ENCODE assay signal across 12 cellular contexts in the genomic region with DNA sequence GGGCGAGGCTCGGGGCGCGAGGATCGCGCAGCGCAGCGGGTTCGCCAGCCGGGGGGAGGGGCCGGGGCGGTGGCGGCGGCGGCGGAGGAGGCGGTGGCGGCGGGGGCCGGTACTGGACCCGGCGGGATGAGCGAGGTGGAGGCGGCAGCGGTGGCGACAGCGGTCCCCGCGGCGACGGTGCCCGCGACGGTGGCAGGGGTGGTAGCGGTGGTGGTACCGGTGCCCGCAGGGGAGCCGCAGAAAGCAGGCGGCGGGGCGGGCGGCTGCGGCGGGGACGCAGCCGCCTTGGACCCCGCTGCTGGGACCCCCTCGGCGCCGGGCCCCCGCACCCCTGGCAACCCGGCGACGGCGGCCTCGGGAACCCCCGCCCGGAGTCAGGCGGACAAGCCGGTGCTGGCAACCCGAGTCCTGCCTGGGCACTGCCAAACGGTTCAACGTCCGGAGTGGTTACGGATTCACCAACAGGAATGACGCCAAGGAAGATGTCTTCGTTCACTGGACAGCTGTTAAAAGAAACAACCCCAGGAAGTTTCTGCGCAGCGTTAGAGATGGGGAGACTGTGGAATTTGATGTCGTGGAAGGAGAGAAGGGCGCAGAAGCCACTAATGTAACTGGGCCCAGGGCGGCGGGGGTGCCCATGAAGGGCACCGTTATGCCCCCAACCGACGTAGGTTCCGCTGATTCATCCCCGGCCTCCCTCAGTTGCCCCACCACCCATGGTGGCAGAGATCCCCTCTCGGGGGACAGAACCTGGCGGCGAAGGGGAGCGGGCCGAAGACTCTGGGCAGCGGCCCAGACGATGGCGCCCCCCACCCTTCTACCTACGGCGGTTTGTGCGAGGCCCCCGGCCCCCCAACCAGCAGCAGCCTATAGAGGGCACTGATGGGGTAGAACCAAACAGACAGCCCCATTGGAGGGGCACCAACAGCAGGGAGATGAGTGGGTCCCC.
DNase-seq lines count a peak whose midpoint lies in the region; ATAC-seq lines count a peak whose summit lies in the region.
"Had no signal": no experiment of that assay in that cellular context is flagged by ENCODE, and none has a peak within 500 bp of the region (broad histone marks: within the 10 kb centered on the region; RNA-seq: fewer than 3 reads in every experiment).

No MANE protein-coding gene starts in this region.

- peaks cover 67 to 76% of the 10 kb centered on the region in 2 donors for H3K27me3 Mint-ChIP-seq in stimulated activated naive B cell treated with anti-CD40 and anti-IgM and Interleukin-4, amounts not matched to agents 10 μg/mL and 1 μg/mL and 100 μg/mL, for 72 hours

- peak overlapping the region; percentile 54 to 58 for H3K4me3 Mint-ChIP-seq in stimulated activated naive B cell treated with anti-CD40 and anti-IgM and Interleukin-4, amounts not matched to agents 10 μg/mL and 1 μg/mL and 100 μg/mL, for 72 hours

- H3K36me3 ChIP-seq in H7 (replicated peaks; ENCODE audit: control insufficient read depth, insufficient read depth, low read length) (no peaks in the 10 kb centered on the region), adipocyte (ENCODE audit: control insufficient read depth, insufficient read depth, low read length, severe bottlenecking) (no peaks in the 10 kb centered on the region)
- H3K36me3 ChIP-seq: adrenal gland, pancreas, WERI-Rb-1 had no signal

- peaks cover 0 to 7% of the 10 kb centered on the region in 2 donors for H3K36me3 Mint-ChIP-seq in stimulated activated naive B cell treated with anti-CD40 and anti-IgM and Interleukin-4, amounts not matched to agents 10 μg/mL and 1 μg/mL and 100 μg/mL, for 72 hours

- peaks cover 5 to 8% of the 10 kb centered on the region in 2 donors for H3K9me3 Mint-ChIP-seq in stimulated activated naive B cell treated with anti-CD40 and anti-IgM and Interleukin-4, amounts not matched to agents 10 μg/mL and 1 μg/mL and 100 μg/mL, for 72 hours

- peaks cover 4% of the 10 kb centered on the region for H3K9me3 ChIP-seq in adipocyte (ENCODE audit: control insufficient read depth, low read length)
- H3K9me3 ChIP-seq: adrenal gland, pancreas had no signal

- peaks cover 25 to 38% of the 10 kb centered on the region in 2 donors for H3K4me1 Mint-ChIP-seq in stimulated activated naive B cell treated with anti-CD40 and anti-IgM and Interleukin-4, amounts not matched to agents 10 μg/mL and 1 μg/mL and 100 μg/mL, for 72 hours

- no peak overlapping the region for H3K27ac Mint-ChIP-seq in stimulated activated naive B cell treated with anti-CD40 and anti-IgM and Interleukin-4, amounts not matched to agents 10 μg/mL and 1 μg/mL and 100 μg/mL, for 72 hours

- ATAC-seq in stimulated activated naive B cell treated with anti-CD40 and anti-IgM and Interleukin-4, amounts not matched to agents 10 μg/mL and 1 μg/mL and 100 μg/mL, for 72 hours (replicated peaks), result no peak
- ATAC-seq: pancreas had no signal

- H3K4me3 ChIP-seq in H7 (ENCODE audit: insufficient read depth, low read depth, low read length) (no peak overlapping the region), adipocyte (ENCODE audit: low read length) (peak overlapping the region; percentile 59)
- H3K4me3 ChIP-seq: pancreas had no signal

- peaks cover 7% of the 10 kb centered on the region for H3K27me3 ChIP-seq in H7 (ENCODE audit: control insufficient read depth, insufficient read depth, low read length)
- peaks cover 35% of the 10 kb centered on the region for H3K27me3 ChIP-seq in adipocyte (replicated peaks; ENCODE audit: control insufficient read depth, insufficient read depth, low read length)

- peaks cover 29% of the 10 kb centered on the region for H3K4me1 ChIP-seq in adipocyte (ENCODE audit: control insufficient read depth, insufficient read depth, low read length)

- DNase-seq in H7, result peak; percentile 26
- DNase-seq in adipocyte (ENCODE audit: low read depth), result peak; percentile 30
- DNase-seq in islet precursor cell, result peak; percentile 44
- no peak for DNase-seq in stimulated activated naive B cell treated with anti-CD40 and anti-IgM and Interleukin-4, amounts not matched to agents 10 μg/mL and 1 μg/mL and 100 μg/mL, for 72 hours
- no peak for DNase-seq in DMS79 (lab: John Stamatoyannopoulos, UW)
- DNase-seq in pons (ENCODE audit: low spot score), result no peak
- DNase-seq in T-helper 9 cell, result no peak
- DNase-seq: NCI-H2081; stimulated activated CD4-positive, alpha-beta T cell treated with anti-CD3 and anti-CD28 coated beads, Interleukin-4, amount 100 ng/mL, for 24 hours; WERI-Rb-1 had no signal

- H3K9ac ChIP-seq in adipocyte (ENCODE audit: low read length), result no peak overlapping the region

Comparison
In these comparisons a context has a peak if more than half of its experiments do, and no peak if none do; other contexts are left out.
1. DNase-seq: peak in H7 (single experiment), adipocyte (single experiment) and islet precursor cell (single experiment); none in stimulated activated naive B cell treated with anti-CD40 and anti-IgM and Interleukin-4, amounts not matched to agents 10 μg/mL and 1 μg/mL and 100 μg/mL, for 72 hours (single experiment), DMS79 (single experiment), pons (single experiment) and T-helper 9 cell (single experiment).